Comparison of ENCODE assay signal across 1 cellular context in genomic region chr4:87019898-87020297, GRCh38.
TF ChIP-seq lines count a peak whose summit lies in the region.

No MANE protein-coding gene starts in this region.

TF ChIP-seq in GM12878, 131 proteins besides CTCF, POLR2A, EP300 and RAD21 (continued from another document and continues in another):
- TF ChIP-seq SKIL (IDR thresholded peaks at IDR 0.05; ENCODE audit: low read depth, poor library complexity, severe bottlenecking): peak; percentile 49
- TF ChIP-seq IKZF1 (conservative IDR thresholded peaks at IDR 0.05): peak; percentile 64; the same call in 1 of the 2 replicates
- no peak for TF ChIP-seq ETV6 (conservative IDR thresholded peaks at IDR 0.05 in 1 of 2, IDR thresholded peaks at IDR 0.05 in 1 of 2; ENCODE audit: borderline replicate concordance in 1 of 2, low read depth in 1 of 2)
- TF ChIP-seq SRF (IDR thresholded peaks at IDR 0.05; ENCODE audit: low read depth in 2 of 2, low read length in 2 of 2): no peak
- no peak for TF ChIP-seq PKNOX1 (IDR thresholded peaks at IDR 0.05)
- no peak for TF ChIP-seq BRCA1 (IDR thresholded peaks at IDR 0.05; ENCODE audit: low read depth, low read length)
- TF ChIP-seq E2F4 (IDR thresholded peaks at IDR 0.05; ENCODE audit: low read depth, low read length): no peak
- TF ChIP-seq WRNIP1 (IDR thresholded peaks at IDR 0.05; ENCODE audit: borderline replicate concordance, low read depth, low read length): no peak
- no peak for TF ChIP-seq STAT1 (conservative IDR thresholded peaks at IDR 0.05)
- TF ChIP-seq ATF2 (IDR thresholded peaks at IDR 0.05; ENCODE audit: low read length): peak; percentile 56; the same call in 1 of the 2 replicates
- TF ChIP-seq E2F8 (IDR thresholded peaks at IDR 0.05; ENCODE audit: low read depth, partially characterized antibody): no peak
- TF ChIP-seq STAT3 (IDR thresholded peaks at IDR 0.05; ENCODE audit: low read depth, low read length): no peak
- no peak for TF ChIP-seq PML (IDR thresholded peaks at IDR 0.05; ENCODE audit: low read length)
- TF ChIP-seq ZNF384 (IDR thresholded peaks at IDR 0.05; ENCODE audit: borderline replicate concordance, low read depth, low read length): peak; percentile 93
- TF ChIP-seq IRF4 (IDR thresholded peaks at IDR 0.05; ENCODE audit: low read depth, low read length): no peak
- no peak for TF ChIP-seq FOS (IDR thresholded peaks at IDR 0.05; ENCODE audit: borderline replicate concordance, extremely low read depth, insufficient read length)
- no peak for TF ChIP-seq CHD4 (IDR thresholded peaks at IDR 0.05)
- TF ChIP-seq CUX1 (IDR thresholded peaks at IDR 0.05; ENCODE audit: insufficient replicate concordance, low read depth, low read length): peak; percentile 50
- TF ChIP-seq GATAD2B (conservative IDR thresholded peaks at IDR 0.05; ENCODE audit: low read depth): peak; percentile 44; the same call in 1 of the 2 replicates
- no peak for TF ChIP-seq YY1 (IDR thresholded peaks at IDR 0.05; ENCODE audit: low read depth, low read length)
- TF ChIP-seq BCLAF1 (IDR thresholded peaks at IDR 0.05): no peak
- no peak for TF ChIP-seq ZBTB33 (IDR thresholded peaks at IDR 0.05)
- no peak for TF ChIP-seq E4F1 (IDR thresholded peaks at IDR 0.05; ENCODE audit: borderline replicate concordance, partially characterized antibody)
- 0 out of 2 replicates have a peak, but pooled peaks have one; percentile 8 for TF ChIP-seq MLLT1 (IDR thresholded peaks at IDR 0.05)
- TF ChIP-seq NR2C2 (IDR thresholded peaks at IDR 0.05; ENCODE audit: borderline replicate concordance, control insufficient read depth, insufficient read length, low read depth): no peak
- no peak for TF ChIP-seq ZNF274 (IDR thresholded peaks at IDR 0.05; ENCODE audit: insufficient read depth, insufficient read length)
- TF ChIP-seq NFIC (IDR thresholded peaks at IDR 0.05; ENCODE audit: low read depth, low read length): peak; percentile 58
